In genomic region chr1:15526490-15527339, GRCh38 we compare ENCODE assay signal across 8 cellular contexts. TPM values are rescaled to one million over a fixed set of nuclear protein-coding genes. Genes with fewer than 3 reads are reported as not detected.
DNase-seq lines count a peak whose midpoint lies in the region; TF ChIP-seq lines count a peak whose summit lies in the region.

Gene DNAJC16, plus strand, starts transcription at chr1:15526848. Its CDS starts 2,258 bp downstream, at chr1:15529106.

- H2AK5ac ChIP-seq in mesendoderm (ENCODE audit: low read length): no peak within 1 kb of the TSS

- H3K4ac ChIP-seq in mesendoderm (ENCODE audit: low read depth, low read length): no peak within 1 kb of the TSS

- H3K79me2 ChIP-seq in mesendoderm (ENCODE audit: control insufficient read depth, insufficient read depth, low read length): peaks cover 4% of the 10 kb centered on the region

- H2BK15ac ChIP-seq in mesendoderm (replicated peaks; ENCODE audit: low read depth): no peak within 1 kb of the TSS

- no CpG with 5 or more reads among the region's 65 CpGs for WGBS in mesendoderm (ENCODE audit: extremely low coverage, insufficient coverage, low lambda C conversion rate)

- peaks cover 6% of the 10 kb centered on the region for H3K79me1 ChIP-seq in mesendoderm (ENCODE audit: low read length)

- no peak within 1 kb of the TSS for H3K23ac ChIP-seq in mesendoderm (ENCODE audit: low read length)

- H3K27me3 ChIP-seq in endocrine pancreas (ENCODE audit: control insufficient read depth, insufficient read depth, low read length): no peaks in the 10 kb centered on the region
- H3K27me3 ChIP-seq in mesendoderm (ENCODE audit: insufficient read depth, low read length, poor library complexity): no peaks in the 10 kb centered on the region

- H3K56ac ChIP-seq in mesendoderm (ENCODE audit: low read length): peak within 1 kb of the TSS; percentile 98

- no peak within 1 kb of the TSS for H4K5ac ChIP-seq in mesendoderm (ENCODE audit: low read length)

- H3K36me3 ChIP-seq in endocrine pancreas (ENCODE audit: control insufficient read depth, insufficient read depth, low read length) (no peaks in the 10 kb centered on the region), mesendoderm (ENCODE audit: control insufficient read depth, insufficient read depth, low read length) (no peaks in the 10 kb centered on the region)

- H2BK120ac ChIP-seq in mesendoderm (ENCODE audit: low read depth, low read length): no peak within 1 kb of the TSS

- peak within 1 kb of the TSS; percentile 94 for H3K4me3 ChIP-seq in endocrine pancreas (ENCODE audit: control insufficient read depth, insufficient read depth, low read length)
- H3K4me3 ChIP-seq in mesendoderm (ENCODE audit: low read length): peak within 1 kb of the TSS; percentile 88

- peak; percentile 95 for DNase-seq in COLO829 (ENCODE audit: low spot score)
- peak; percentile 89 for DNase-seq in GM20000 (ENCODE audit: low spot score)
- peak; percentile 100 for DNase-seq in HT1080 (ENCODE audit: low read depth)
- DNase-seq in NOMO-1 treated with DMSO at 0.1 percent for 48 hours (lab: John Stamatoyannopoulos, UW; ENCODE audit: unreplicated experiment): peak; percentile 99
- peak; percentile 76 to 95 (median 92) for DNase-seq in activated CD8-positive, alpha-beta memory T cell treated with anti-CD3 and anti-CD28 coated beads for 48 hours (ENCODE audit: low read depth in 2 of 3, low spot score in 2 of 3)
- peak; percentile 100 for DNase-seq in mesendoderm
- DNase-seq in stimulated activated CD8-positive, alpha-beta memory T cell treated with anti-CD3 and anti-CD28 coated beads, Interleukin-15, amount 100 ng/mL, for 24 hours (ENCODE audit: low read depth): peak; percentile 78

- peaks cover 14% of the 10 kb centered on the region for H3K4me1 ChIP-seq in endocrine pancreas (ENCODE audit: control insufficient read depth, insufficient read depth, low read length)
- H3K4me1 ChIP-seq in mesendoderm (ENCODE audit: control insufficient read depth, low read depth, low read length): peaks cover 4% of the 10 kb centered on the region

- no peak within 1 kb of the TSS for H2BK5ac ChIP-seq in mesendoderm (ENCODE audit: low read length)

- H3K18ac ChIP-seq in mesendoderm (ENCODE audit: low read length): peak within 1 kb of the TSS; percentile 56

- H3K9me3 ChIP-seq in endocrine pancreas (ENCODE audit: control insufficient read depth, low read length): no peaks in the 10 kb centered on the region

- peak within 1 kb of the TSS; percentile 79 for H3K9ac ChIP-seq in endocrine pancreas (ENCODE audit: control insufficient read depth, insufficient read depth, low read length)
- H3K9ac ChIP-seq in mesendoderm (ENCODE audit: low read length): peak within 1 kb of the TSS; percentile 95

- H4K8ac ChIP-seq in mesendoderm (ENCODE audit: low read depth, low read length): no peak within 1 kb of the TSS

- peak within 1 kb of the TSS; percentile 97 for H3K4me2 ChIP-seq in mesendoderm (ENCODE audit: low read length)

- peak within 1 kb of the TSS; percentile 93 for H3K27ac ChIP-seq in mesendoderm (ENCODE audit: low read depth, low read length)

- peak; percentile 8 for TF ChIP-seq CTCF in GM20000 (IDR thresholded peaks at IDR 0.05; ENCODE audit: extremely low read depth, missing control alignments)

RNA-seq across cellular contexts. Expression of gene DNAJC16, which starts in this region (rescaled TPM):
- 7.3 and 10.5 TPM in 2 replicates for total RNA-seq in HT1080 (2014; rRNA removed; shearing (Covaris generic))
- 9.5 and 14.0 TPM in 2 replicates for polyA plus RNA-seq in HT1080 (2015; cell fraction: cytosol; rRNA removed)
- polyA plus RNA-seq in HT1080 (2015; cell fraction: nucleus; rRNA removed): 28.7 and 32.5 TPM in 2 replicates
- 6.8 TPM for polyA plus RNA-seq in mesendoderm (2013, experiment 1 of 2)
- polyA plus RNA-seq in mesendoderm (2013, experiment 2 of 2): 6.7 TPM

Comparison
In these comparisons a context has a peak if more than half of its experiments do, and no peak if none do; other contexts are left out.
1. Peak in every context shown above with its lines: DNase-seq, H3K4me3 ChIP-seq and H3K27ac ChIP-seq.